ENCODE assay signal across 12 cellular contexts in the genomic region with DNA sequence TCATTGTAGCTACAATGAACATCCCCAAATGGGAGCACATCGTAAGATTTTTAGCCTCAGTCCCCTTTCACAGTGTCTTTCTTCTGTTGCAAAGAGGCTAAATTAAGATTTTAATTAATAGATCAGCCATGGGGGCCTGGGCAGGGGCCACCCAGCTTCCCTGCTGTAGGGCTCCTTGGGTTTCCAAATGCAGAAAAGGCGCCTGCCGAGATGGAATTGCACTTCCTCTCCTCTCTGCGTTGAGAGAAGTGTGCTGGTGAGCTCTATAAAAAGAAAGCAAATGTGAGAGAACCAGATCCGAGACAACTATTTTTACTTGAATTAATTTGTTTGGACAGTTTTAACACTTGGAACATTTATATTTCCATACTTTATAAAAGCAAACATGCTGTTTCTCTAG.
DNase-seq lines count a peak whose midpoint lies in the region; ATAC-seq and TF ChIP-seq lines count a peak whose summit lies in the region.
"Had no signal": no experiment of that assay in that cellular context is flagged by ENCODE, and none has a peak within 500 bp of the region (broad histone marks: within the 10 kb centered on the region; RNA-seq: fewer than 3 reads in every experiment).

No MANE protein-coding gene starts in this region.

- peak overlapping the region; percentile 31 for H3K9ac ChIP-seq in skeletal muscle satellite cell (ENCODE audit: low read depth, low read length)

- no peaks in the 10 kb centered on the region for H3K36me3 ChIP-seq in body of pancreas (replicated peaks in 1 of 2; ENCODE audit: insufficient read depth in 1 of 2, low read depth in 2 of 2)
- H3K36me3 ChIP-seq in lung (ENCODE audit: control insufficient read depth in 2 of 2, insufficient read depth in 2 of 2, low read length in 2 of 2), result no peaks in the 10 kb centered on the region
- no peaks in the 10 kb centered on the region for H3K36me3 ChIP-seq in skeletal muscle satellite cell (ENCODE audit: insufficient read depth, low read length)

- H3K4me3 ChIP-seq in body of pancreas, result no peak overlapping the region
- no peak overlapping the region for H3K4me3 ChIP-seq in lung
- no peak overlapping the region for H3K4me3 ChIP-seq in skeletal muscle satellite cell (ENCODE audit: low read length)

- TF ChIP-seq POLR2A in body of pancreas (IDR thresholded peaks at IDR 0.05), result no peak

- ATAC-seq in body of pancreas, result no peak
- no peak for ATAC-seq in lung (ENCODE audit: insufficient read depth, low FRiP score)
- ATAC-seq in GM19328 (IDR thresholded peaks at IDR 0.05; ENCODE audit: unreplicated experiment), result no peak
- ATAC-seq in GM18873 (IDR thresholded peaks at IDR 0.05; ENCODE audit: low FRiP score, unreplicated experiment), result no peak
- ATAC-seq: natural killer cell treated with Interleukin-12 subunit alpha and Interleukin-12 subunit beta and Interleukin-15 and Interleukin-18, amount 100 ng/mL, for 72 hours had no signal

- no peaks in the 10 kb centered on the region for H3K27me3 ChIP-seq in body of pancreas
- no peaks in the 10 kb centered on the region for H3K27me3 ChIP-seq in lung (ENCODE audit: control insufficient read depth, insufficient read depth)
- H3K27me3 ChIP-seq in skeletal muscle satellite cell (ENCODE audit: control insufficient read depth, insufficient read depth, low read length), result no peaks in the 10 kb centered on the region

- H3K9me3 ChIP-seq in body of pancreas (no peaks in the 10 kb centered on the region), lung (ENCODE audit: control insufficient read depth in 2 of 2, insufficient read depth in 1 of 2, low read length in 1 of 2) (no peaks in the 10 kb centered on the region), skeletal muscle satellite cell (replicated peaks; ENCODE audit: low read length) (no peaks in the 10 kb centered on the region)

- TF ChIP-seq CTCF in body of pancreas (IDR thresholded peaks at IDR 0.05), result no peak
- no peak for TF ChIP-seq CTCF in lung (IDR thresholded peaks at IDR 0.05; ENCODE audit: control extremely low read depth, extremely low read depth)

- intact Hi-C loops in body of pancreas (cut with DNase I), result no loop called here

- H3K4me1 ChIP-seq in body of pancreas (peaks cover 48% of the 10 kb centered on the region), lung (ENCODE audit: control insufficient read depth in 2 of 2, insufficient read depth in 2 of 2, low read length in 2 of 2) (peaks cover 9 to 21% of the 10 kb centered on the region in 2 donors), skeletal muscle satellite cell (ENCODE audit: control insufficient read depth, insufficient read depth, low read length) (peaks cover 54% of the 10 kb centered on the region)

- 33 to 43% methylated on average over 5 of the region's 5 CpGs for WGBS in body of pancreas, 2 donors
- 40 to 49% methylated on average over 5 of the region's 5 CpGs for WGBS in lung, 2 donors

- DNase-seq in LHCN-M2 (ENCODE audit: low read depth) (peak; percentile 30), body of pancreas (peak in 1 of 4 donors; percentile 22), lung (ENCODE audit: low spot score) (no peak), iPS-NIHi11 (ENCODE audit: low spot score) (no peak)
- DNase-seq in effector CD8-positive, alpha-beta T cell (lab: John Stamatoyannopoulos, UW), result no peak
- DNase-seq: activated T-cell treated with anti-CD3 and anti-CD28 coated beads, Interleukin-2, amount 50 U/mL, for 48 hours; DND-41; stimulated activated CD4-positive, alpha-beta T cell treated with anti-CD3 and anti-CD28 coated beads, Interleukin-15, amount 100 ng/mL, for 24 hours had no signal

- H3K4me2 ChIP-seq in skeletal muscle satellite cell (ENCODE audit: low read length), result peak overlapping the region; percentile 49

- H3K27ac ChIP-seq in body of pancreas (peak overlapping the region in 3 of 4 donors; percentile 21 to 57 (median 49)), lung (ENCODE audit: low read depth in 1 of 2, low read length in 1 of 2) (peak overlapping the region; percentile 22 to 85)
